ENCODE assay signal across 6 cellular contexts in the genomic region with DNA sequence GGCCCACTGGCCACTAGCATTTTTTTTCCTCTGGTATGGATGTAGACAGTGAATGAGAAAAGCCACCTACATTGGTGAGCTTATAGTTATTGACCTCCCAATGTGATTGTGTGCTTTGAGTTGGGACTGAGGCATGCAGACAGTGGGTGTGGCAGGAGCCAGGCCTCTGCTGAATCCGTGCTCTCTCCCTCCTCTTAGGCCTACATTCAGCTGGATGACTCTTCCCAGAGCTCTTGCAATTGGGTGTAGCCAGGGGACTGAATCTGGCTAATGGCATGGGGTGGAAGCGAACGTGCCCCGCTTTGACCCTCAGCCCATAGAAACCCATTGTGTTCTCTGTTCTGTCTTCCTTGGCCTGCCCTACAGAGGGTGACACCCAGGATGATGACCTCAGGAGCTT.
"Had no signal": no experiment of that assay in that cellular context is flagged by ENCODE, and none has a peak within 500 bp of the region (broad histone marks: within the 10 kb centered on the region; RNA-seq: fewer than 3 reads in every experiment).

No MANE protein-coding gene starts in this region.

- DNase-seq: GM23248, GOT3, H7, HCEC 1CT had no signal

- H2AFZ ChIP-seq: GM23248 had no signal

- H3K4me3 ChIP-seq: GM23248 had no signal

- ATAC-seq: HepG2 had no signal

- H3K9ac ChIP-seq: GM23248 had no signal

- H3K27ac ChIP-seq: GM23248, HL-60 had no signal

- FAIRE-seq: HepG2 had no signal
